Comparison of ENCODE assay signal across 14 cellular contexts in the genomic region with DNA sequence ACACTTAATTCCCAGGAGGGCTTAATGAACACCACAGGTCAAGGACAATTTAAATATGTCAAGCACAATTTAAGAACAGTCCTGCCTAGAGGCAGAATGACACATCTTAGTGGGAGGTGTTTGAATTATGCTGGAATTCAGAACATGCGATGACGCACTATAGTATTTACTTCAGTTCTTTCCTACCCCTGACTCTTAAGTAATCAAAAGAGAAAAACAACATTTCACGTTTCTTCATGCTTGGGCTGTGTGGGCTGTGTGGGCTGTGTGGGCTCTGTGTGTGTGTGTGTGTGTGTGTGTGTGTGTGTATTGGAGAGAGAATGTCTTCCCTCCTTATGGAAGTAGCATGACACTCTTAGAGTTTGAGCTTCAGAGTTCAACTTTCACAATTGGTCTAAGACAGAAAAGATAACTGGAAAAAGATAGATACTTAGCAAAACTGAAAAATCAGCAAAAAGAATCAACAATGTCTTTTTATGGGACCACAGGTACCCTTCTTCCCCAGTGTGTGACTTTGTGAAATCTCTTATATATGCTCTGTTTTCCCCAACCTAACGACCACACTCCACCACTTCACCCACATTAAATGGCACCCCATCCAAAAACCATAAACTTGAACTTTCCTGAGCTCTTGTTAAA. TPM values are rescaled to one million over a fixed set of nuclear protein-coding genes. Genes with fewer than 3 reads are reported as not detected.
DNase-seq lines count a peak whose midpoint lies in the region; ATAC-seq and TF ChIP-seq lines count a peak whose summit lies in the region.
"Had no signal": no experiment of that assay in that cellular context is flagged by ENCODE, and none has a peak within 500 bp of the region (broad histone marks: within the 10 kb centered on the region; RNA-seq: fewer than 3 reads in every experiment).

No MANE protein-coding gene starts in this region.

- intact Hi-C loops in Panc1 (cut with micrococcal nuclease; ENCODE audit: unreplicated experiment), result no loop called here

- H3K27me3 ChIP-seq in Panc1 (ENCODE audit: control insufficient read depth, insufficient read depth, low read length), result no peaks in the 10 kb centered on the region
- H3K27me3 ChIP-seq: right atrium auricular region had no signal

- peak; percentile 87 for ATAC-seq in Panc1
- ATAC-seq in GM19035 (IDR thresholded peaks at IDR 0.05; ENCODE audit: unreplicated experiment), result no peak
- no peak for ATAC-seq in HG02678 (IDR thresholded peaks at IDR 0.05; ENCODE audit: unreplicated experiment)
- ATAC-seq in HG02885 (IDR thresholded peaks at IDR 0.05; ENCODE audit: poor library complexity, unreplicated experiment), result no peak
- ATAC-seq: stimulated activated naive CD8-positive, alpha-beta T cell treated with anti-CD3 and anti-CD28 coated beads, Interleukin-15, amount 100 ng/mL, for 72 hours had no signal

- POLR2A ChIA-PET in Panc1 (lab: Charles Lee), result no interaction called here

- H3K36me3 ChIP-seq in Panc1 (ENCODE audit: control insufficient read depth, insufficient read depth, low read length), result no peaks in the 10 kb centered on the region
- H3K36me3 ChIP-seq: right atrium auricular region had no signal

- H3K4me1 ChIP-seq in Panc1 (ENCODE audit: control insufficient read depth, insufficient read depth, low read length), result peaks cover 20% of the 10 kb centered on the region
- H3K4me1 ChIP-seq: right atrium auricular region had no signal

- CTCF ChIA-PET in Panc1 (lab: Charles Lee), result interaction anchor here (0.6 kb wide), 1 partner anchor 624 kb away, joined by 3 read pairs; no protein-coding TSS in a partner anchor

- no peaks in the 10 kb centered on the region for H3K9me3 ChIP-seq in Panc1 (ENCODE audit: control insufficient read depth, insufficient read depth, low read depth, low read length)
- H3K9me3 ChIP-seq: right atrium auricular region had no signal

- no peak overlapping the region for H3K4me3 ChIP-seq in AG09309 (ENCODE audit: control insufficient read depth, low read depth, low read length)
- H3K4me3 ChIP-seq in Panc1 (ENCODE audit: low read depth in 2 of 2, low read length in 2 of 2), result no peak overlapping the region
- no peak overlapping the region for H3K4me3 ChIP-seq in epithelial cell of esophagus (ENCODE audit: low read length)
- H3K4me3 ChIP-seq: right atrium auricular region had no signal

- TF ChIP-seq CTCF in AG09309 (IDR thresholded peaks at IDR 0.05; ENCODE audit: control insufficient read depth, insufficient read depth, low read depth, low read length, missing control alignments) (no peak), Panc1 (IDR thresholded peaks at IDR 0.05) (no peak), epithelial cell of esophagus (IDR thresholded peaks at IDR 0.05; ENCODE audit: insufficient read depth, low read depth, low read length, missing control alignments) (no peak)

- H3K27ac ChIP-seq in Panc1 (ENCODE audit: low read length), result peak overlapping the region; percentile 65
- H3K27ac ChIP-seq: right atrium auricular region had no signal

- BruUV-seq in Panc1 (replicated peaks; lab: Mats Ljungman, UMichigan), result no TSS peak

- DNase-seq in AG09309 (ENCODE audit: low read depth) (peak; percentile 90), Panc1 (ENCODE audit: low read depth, low spot score) (peak; percentile 74), epithelial cell of esophagus (ENCODE audit: low read depth) (peak; percentile 94), myocyte (ENCODE audit: low read depth) (peak; percentile 49), CD1c-positive myeloid dendritic cell (ENCODE audit: extremely low spot score) (no peak)
- DNase-seq: activated naive CD4-positive, alpha-beta T cell treated with anti-CD3 and anti-CD28 coated beads, Interleukin-2, amount 50 U/mL, for 16 hours; CD4-positive, alpha-beta memory T cell; NCI-H187; stimulated activated naive CD8-positive, alpha-beta T cell treated with anti-CD3 and anti-CD28 coated beads, Interleukin-15, amount 100 ng/mL, for 72 hours; T-helper 9 cell had no signal

- in situ Hi-C loops in Panc1 (cut with HindIII; ENCODE audit: low pct_unique_long_range_greater_than_20kb, low sequenced_read_pairs), result no loop called here

RNA-seq across cellular contexts. Expression of a gene that starts 33.7 kb away (rescaled TPM):
- total RNA-seq in Panc1 (2021; ENCODE audit: unreplicated experiment), result 4.0 TPM
- 2.7 TPM for polyA plus RNA-seq in Panc1 (2012; ENCODE audit: insufficient read length)
- total RNA-seq in myocyte, result 0.13 and 0.99 TPM in 2 replicates
- 0.19 TPM for polyA plus RNA-seq in myocyte (2012)
- total RNA-seq: CD4-positive, alpha-beta memory T cell had no signal
- polyA plus RNA-seq: CD4-positive, alpha-beta memory T cell had no signal
